ENCODE assay signal across 1 cellular context in genomic region chr7:151087247-151088018, GRCh38.
TF ChIP-seq lines count a peak whose summit lies in the region.

No MANE protein-coding gene starts in this region.

TF ChIP-seq in K562, 482 proteins besides CTCF, POLR2A, EP300 and RAD21 (continued from another document):
- no peak; the same call in 1 of the 2 replicates for TF ChIP-seq ZNF263 (CRISPR knock-in tag; IDR thresholded peaks at IDR 0.05; ENCODE audit: borderline replicate concordance)
- no peak for TF ChIP-seq ZNF76 (CRISPR knock-in tag; IDR thresholded peaks at IDR 0.05; ENCODE audit: borderline replicate concordance)
- TF ChIP-seq CEBPG (CRISPR knock-in tag; IDR thresholded peaks at IDR 0.05): peak; percentile 38; the same call in 1 of the 2 replicates
- no peak for TF ChIP-seq CEBPG (tag; conservative IDR thresholded peaks at IDR 0.05 in 1 of 2, IDR thresholded peaks at IDR 0.05 in 1 of 2)
- no peak for TF ChIP-seq ATF4 (CRISPR knock-in tag; IDR thresholded peaks at IDR 0.05)
- TF ChIP-seq NCOA4 (IDR thresholded peaks at IDR 0.05; ENCODE audit: partially characterized antibody): no peak
- no peak; the same call in 1 of the 2 replicates for TF ChIP-seq NR4A1 (CRISPR knock-in tag; IDR thresholded peaks at IDR 0.05)
- peak; percentile 25; the same call in 1 of the 2 replicates for TF ChIP-seq NR4A1 (tag; IDR thresholded peaks at IDR 0.05)
- no peak for TF ChIP-seq MXD1 (CRISPR knock-in tag; IDR thresholded peaks at IDR 0.05; ENCODE audit: borderline replicate concordance, poor library complexity, severe bottlenecking)
- no peak for TF ChIP-seq BRF2 (IDR thresholded peaks at IDR 0.05; ENCODE audit: borderline replicate concordance, insufficient read depth, insufficient read length)
- TF ChIP-seq ZBTB5 (IDR thresholded peaks at IDR 0.05): no peak
- TF ChIP-seq EZH2 (IDR thresholded peaks at IDR 0.05; ENCODE audit: borderline replicate concordance, low read depth, low read length): no peak
- peak; percentile 99 for TF ChIP-seq CHD1 (IDR thresholded peaks at IDR 0.05; ENCODE audit: low read length)
- no peak for TF ChIP-seq ZKSCAN8 (CRISPR knock-in tag; IDR thresholded peaks at IDR 0.05)
- 0 out of 2 replicates have a peak, but pooled peaks have one; percentile 29 for TF ChIP-seq BCOR (IDR thresholded peaks at IDR 0.05)
- no peak for TF ChIP-seq FOXK2 (conservative IDR thresholded peaks at IDR 0.05 in 1 of 2, IDR thresholded peaks at IDR 0.05 in 1 of 2; ENCODE audit: low read depth in 2 of 2)
- no peak for TF ChIP-seq TEAD4 (IDR thresholded peaks at IDR 0.05; ENCODE audit: low read length)
- TF ChIP-seq TEAD4 (CRISPR knock-in tag; IDR thresholded peaks at IDR 0.05; ENCODE audit: borderline replicate concordance): no peak
- peak; percentile 28; the same call in 1 of the 2 replicates for TF ChIP-seq ZNF24 (IDR thresholded peaks at IDR 0.05)
